1 cellular context compared by ENCODE assay signal in the genomic region with DNA sequence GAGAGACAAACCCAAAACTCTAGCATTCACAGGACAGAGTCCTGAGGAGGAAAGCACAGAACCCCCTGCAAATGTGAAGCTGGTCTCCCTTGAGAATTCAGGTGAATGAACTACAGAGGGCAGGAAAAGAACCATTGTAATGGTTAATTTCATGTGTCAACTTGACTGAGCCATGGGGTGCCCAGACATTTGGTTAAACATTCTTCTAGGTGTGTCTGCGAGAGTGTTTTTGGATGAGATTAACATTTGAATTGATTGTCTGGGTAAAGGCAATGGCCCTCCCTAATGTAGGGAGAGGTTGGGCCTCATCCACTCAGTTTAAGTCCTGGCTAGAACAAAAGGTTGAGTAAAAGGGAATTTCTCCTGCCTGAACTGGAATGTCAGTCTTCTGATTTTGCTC.
A peak's percentile ranks its signal among the peaks of the same experiment; 100 is the strongest.
TF ChIP-seq lines count a peak whose summit lies in the region.

No MANE protein-coding gene starts in this region.

TF ChIP-seq in GM23338, 12 proteins besides CTCF, POLR2A, EP300 and RAD21 (continued from another document):
- peak; percentile 86 for TF ChIP-seq ZNF462 (CRISPR knock-in tag; IDR thresholded peaks at IDR 0.05)
- 0 out of 2 replicates have a peak, but pooled peaks have one; percentile 9 for TF ChIP-seq CREB1 (CRISPR knock-in tag; IDR thresholded peaks at IDR 0.05; ENCODE audit: low read depth)
- TF ChIP-seq EZH2phosphoT487 (IDR thresholded peaks at IDR 0.05; ENCODE audit: unreplicated experiment): no peak
TF ChIP-seq in GM23338: peak in this region for 6.
